Comparison of ENCODE assay signal across 10 cellular contexts in the genomic region with DNA sequence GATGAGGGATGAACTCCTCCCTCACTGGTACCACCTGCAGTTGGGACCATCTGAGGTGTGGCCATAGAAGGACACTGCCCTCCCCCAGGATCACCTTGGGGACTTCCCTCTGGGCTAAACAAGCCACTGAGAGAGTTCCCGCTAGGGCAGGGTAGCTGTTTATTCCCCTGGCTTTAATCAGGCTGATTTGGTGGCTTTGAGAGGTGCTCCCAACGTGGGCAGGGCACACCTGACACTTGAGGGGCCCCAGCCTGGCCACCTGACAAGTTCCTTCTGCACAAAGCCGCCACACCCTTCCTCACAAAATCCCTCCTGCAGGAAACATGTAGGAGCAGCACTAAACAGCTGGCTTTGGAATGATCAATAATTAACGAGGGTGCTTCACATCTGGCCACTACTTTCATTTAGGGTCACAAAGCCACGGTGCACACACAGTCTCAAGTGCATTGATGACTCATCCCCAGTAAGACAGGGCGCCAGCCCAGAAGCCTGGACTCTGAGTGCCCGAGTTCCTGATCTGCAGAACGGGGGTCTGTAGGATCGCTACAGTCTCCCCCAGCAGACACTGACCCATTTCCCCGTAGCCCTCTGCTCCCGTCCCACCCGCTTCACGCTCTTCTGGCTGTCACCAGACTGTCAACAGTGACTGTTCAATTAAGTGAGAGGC.
A peak's percentile ranks its signal among the peaks of the same experiment; 100 is the strongest.
DNase-seq lines count a peak whose midpoint lies in the region; ATAC-seq, FAIRE-seq and TF ChIP-seq lines count a peak whose summit lies in the region.
"Had no signal": no experiment of that assay in that cellular context is flagged by ENCODE, and none has a peak within 500 bp of the region (broad histone marks: within the 10 kb centered on the region; RNA-seq: fewer than 3 reads in every experiment).

No MANE protein-coding gene starts in this region.

- CTCF ChIA-PET in activated CD4-positive, alpha-beta T cell treated with anti-CD3 and anti-CD28 coated beads for 36 hours (lab: Charles Lee) = interaction anchor here (1.5 kb wide), 1 partner anchor 146 kb away, joined by 7 read pairs; no protein-coding TSS in a partner anchor

- H3K27ac ChIP-seq in kidney (ENCODE audit: low read depth in 2 of 2, low read length in 2 of 2) (no peak overlapping the region), upper lobe of left lung (peak overlapping the region in 3 of 4 donors; percentile 6 to 41 (median 23))
- H3K27ac ChIP-seq: HL-60 had no signal

- FAIRE-seq in kidney (lab: Jason Lieb, UNC) = no peak

- no peak overlapping the region for H3K4me3 Mint-ChIP-seq in activated CD4-positive, alpha-beta T cell treated with anti-CD3 and anti-CD28 coated beads, Interleukin-2, amount 10 ng/mL, durations not matched to agents 24 days and 14 days
- H3K4me3 Mint-ChIP-seq in activated CD4-positive, alpha-beta T cell treated with anti-CD3 and anti-CD28 coated beads for 36 hours = no peak overlapping the region
- H3K4me3 Mint-ChIP-seq: naive thymus-derived CD8-positive, alpha-beta T cell had no signal

- H3K4me1 ChIP-seq in kidney (ENCODE audit: control insufficient read depth in 1 of 2, insufficient read depth in 1 of 2, low read depth in 1 of 2, low read length in 2 of 2) (peaks cover 0 to 3% of the 10 kb centered on the region in 2 donors), upper lobe of left lung (peaks cover 21 to 51% (median 39%) of the 10 kb centered on the region in 4 donors)

- no peak for TF ChIP-seq EP300 in upper lobe of left lung (IDR thresholded peaks at IDR 0.05)

- POLR2A ChIA-PET in activated CD4-positive, alpha-beta T cell treated with anti-CD3 and anti-CD28 coated beads for 36 hours (lab: Charles Lee) = interaction anchor here (0.6 kb wide), 1 partner anchor 25 kb away, joined by 3 read pairs; no protein-coding TSS in a partner anchor

- H3K9me3 ChIP-seq in kidney (ENCODE audit: control insufficient read depth in 1 of 2, low read length in 2 of 2) (no peaks in the 10 kb centered on the region), upper lobe of left lung (no peaks in the 10 kb centered on the region)

- 37 to 56% methylated on average over 9 to 13 of the region's 13 CpGs for WGBS in upper lobe of left lung, 2 donors

- no peaks in the 10 kb centered on the region for H3K27me3 ChIP-seq in upper lobe of left lung

- no peak overlapping the region for H3K4me3 ChIP-seq in kidney (ENCODE audit: low read length in 2 of 2)
- H3K4me3 ChIP-seq in upper lobe of left lung = no peak overlapping the region

- ATAC-seq in activated CD4-positive, alpha-beta T cell treated with anti-CD3 and anti-CD28 coated beads for 36 hours = no peak
- ATAC-seq in upper lobe of left lung (ENCODE audit: low FRiP score in 2 of 2) = peak; percentile 32 to 43
- no peak for ATAC-seq in GM19397 (IDR thresholded peaks at IDR 0.05; ENCODE audit: unreplicated experiment)
- ATAC-seq in GM18873 (IDR thresholded peaks at IDR 0.05; ENCODE audit: low FRiP score, unreplicated experiment) = no peak
- ATAC-seq: naive thymus-derived CD8-positive, alpha-beta T cell had no signal

- H3K27me3 Mint-ChIP-seq in activated CD4-positive, alpha-beta T cell treated with anti-CD3 and anti-CD28 coated beads, Interleukin-2, amount 10 ng/mL, durations not matched to agents 24 days and 14 days = no peaks in the 10 kb centered on the region
- no peaks in the 10 kb centered on the region for H3K27me3 Mint-ChIP-seq in activated CD4-positive, alpha-beta T cell treated with anti-CD3 and anti-CD28 coated beads for 36 hours
- H3K27me3 Mint-ChIP-seq: naive thymus-derived CD8-positive, alpha-beta T cell had no signal

- TF ChIP-seq CTCF in kidney (IDR thresholded peaks at IDR 0.05; ENCODE audit: borderline replicate concordance, extremely low read depth, insufficient read depth) (no peak), upper lobe of left lung (IDR thresholded peaks at IDR 0.05) (no peak)

- TF ChIP-seq POLR2A in upper lobe of left lung (IDR thresholded peaks at IDR 0.05) = no peak

- peaks cover 62% of the 10 kb centered on the region for H3K4me1 Mint-ChIP-seq in activated CD4-positive, alpha-beta T cell treated with anti-CD3 and anti-CD28 coated beads, Interleukin-2, amount 10 ng/mL, durations not matched to agents 24 days and 14 days
- peaks cover 68% of the 10 kb centered on the region for H3K4me1 Mint-ChIP-seq in activated CD4-positive, alpha-beta T cell treated with anti-CD3 and anti-CD28 coated beads for 36 hours

- H3K9me3 Mint-ChIP-seq in activated CD4-positive, alpha-beta T cell treated with anti-CD3 and anti-CD28 coated beads, Interleukin-2, amount 10 ng/mL, durations not matched to agents 24 days and 14 days = no peaks in the 10 kb centered on the region
- H3K9me3 Mint-ChIP-seq in activated CD4-positive, alpha-beta T cell treated with anti-CD3 and anti-CD28 coated beads for 36 hours (ENCODE audit: low read depth) = no peaks in the 10 kb centered on the region
- H3K9me3 Mint-ChIP-seq: naive thymus-derived CD8-positive, alpha-beta T cell had no signal

- H3K36me3 ChIP-seq in kidney (ENCODE audit: control insufficient read depth in 1 of 2, insufficient read depth in 2 of 2, low read length in 2 of 2) (no peaks in the 10 kb centered on the region), upper lobe of left lung (no peaks in the 10 kb centered on the region)

- H3K27ac Mint-ChIP-seq in activated CD4-positive, alpha-beta T cell treated with anti-CD3 and anti-CD28 coated beads, Interleukin-2, amount 10 ng/mL, durations not matched to agents 24 days and 14 days = peak overlapping the region; percentile 24
- H3K27ac Mint-ChIP-seq in activated CD4-positive, alpha-beta T cell treated with anti-CD3 and anti-CD28 coated beads for 36 hours = no peak overlapping the region

- intact Hi-C loops in activated CD4-positive, alpha-beta T cell treated with anti-CD3 and anti-CD28 coated beads, Interleukin-2, amount 10 ng/mL, durations not matched to agents 24 days and 14 days (cut with micrococcal nuclease) = no loop called here
- intact Hi-C loops in activated CD4-positive, alpha-beta T cell treated with anti-CD3 and anti-CD28 coated beads for 36 hours (cut with DNase I, micrococcal nuclease) = loop anchor here in 1 of 2 experiments (10.0 kb wide), 1 partner anchor 147 kb away; no protein-coding TSS in a partner anchor
- intact Hi-C loops in kidney (cut with DNase I) = no loop called here

- DNase-seq in activated CD4-positive, alpha-beta T cell treated with anti-CD3 and anti-CD28 coated beads, Interleukin-2, amount 10 ng/mL, durations not matched to agents 24 days and 14 days = no peak
- no peak for DNase-seq in activated CD4-positive, alpha-beta T cell treated with anti-CD3 and anti-CD28 coated beads for 36 hours
- peak; percentile 53 for DNase-seq in SW480 (ENCODE audit: low spot score)
- DNase-seq in kidney = peak; percentile 58
- peak in 1 of 2 donors; percentile 80 for DNase-seq in upper lobe of left lung
- no peak for DNase-seq in nucleus accumbens (lab: John Stamatoyannopoulos, UW)
- DNase-seq: naive thymus-derived CD8-positive, alpha-beta T cell had no signal

- H3K36me3 Mint-ChIP-seq in activated CD4-positive, alpha-beta T cell treated with anti-CD3 and anti-CD28 coated beads, Interleukin-2, amount 10 ng/mL, durations not matched to agents 24 days and 14 days (ENCODE audit: low read depth) = peaks cover 12% of the 10 kb centered on the region
- no peaks in the 10 kb centered on the region for H3K36me3 Mint-ChIP-seq in activated CD4-positive, alpha-beta T cell treated with anti-CD3 and anti-CD28 coated beads for 36 hours (ENCODE audit: low read depth)
- H3K36me3 Mint-ChIP-seq: naive thymus-derived CD8-positive, alpha-beta T cell had no signal

- H3K9ac ChIP-seq in kidney (ENCODE audit: low read length in 2 of 2) = no peak overlapping the region

Comparison
In these comparisons a context has a peak if more than half of its experiments do, and no peak if none do; other contexts are left out.
1. DNase-seq: peak in SW480 (single experiment) and kidney (single experiment); none in activated CD4-positive, alpha-beta T cell treated with anti-CD3 and anti-CD28 coated beads, Interleukin-2, amount 10 ng/mL, durations not matched to agents 24 days and 14 days (single experiment), activated CD4-positive, alpha-beta T cell treated with anti-CD3 and anti-CD28 coated beads for 36 hours (single experiment) and nucleus accumbens (0 of 56).
2. ATAC-seq: peak in upper lobe of left lung (2 of 2); none in activated CD4-positive, alpha-beta T cell treated with anti-CD3 and anti-CD28 coated beads for 36 hours (single experiment), GM19397 (single experiment) and GM18873 (single experiment).
3. H3K27ac ChIP-seq: peak in upper lobe of left lung (3 of 4); none in kidney (0 of 2).